8 cellular contexts compared by ENCODE assay signal in the genomic region with DNA sequence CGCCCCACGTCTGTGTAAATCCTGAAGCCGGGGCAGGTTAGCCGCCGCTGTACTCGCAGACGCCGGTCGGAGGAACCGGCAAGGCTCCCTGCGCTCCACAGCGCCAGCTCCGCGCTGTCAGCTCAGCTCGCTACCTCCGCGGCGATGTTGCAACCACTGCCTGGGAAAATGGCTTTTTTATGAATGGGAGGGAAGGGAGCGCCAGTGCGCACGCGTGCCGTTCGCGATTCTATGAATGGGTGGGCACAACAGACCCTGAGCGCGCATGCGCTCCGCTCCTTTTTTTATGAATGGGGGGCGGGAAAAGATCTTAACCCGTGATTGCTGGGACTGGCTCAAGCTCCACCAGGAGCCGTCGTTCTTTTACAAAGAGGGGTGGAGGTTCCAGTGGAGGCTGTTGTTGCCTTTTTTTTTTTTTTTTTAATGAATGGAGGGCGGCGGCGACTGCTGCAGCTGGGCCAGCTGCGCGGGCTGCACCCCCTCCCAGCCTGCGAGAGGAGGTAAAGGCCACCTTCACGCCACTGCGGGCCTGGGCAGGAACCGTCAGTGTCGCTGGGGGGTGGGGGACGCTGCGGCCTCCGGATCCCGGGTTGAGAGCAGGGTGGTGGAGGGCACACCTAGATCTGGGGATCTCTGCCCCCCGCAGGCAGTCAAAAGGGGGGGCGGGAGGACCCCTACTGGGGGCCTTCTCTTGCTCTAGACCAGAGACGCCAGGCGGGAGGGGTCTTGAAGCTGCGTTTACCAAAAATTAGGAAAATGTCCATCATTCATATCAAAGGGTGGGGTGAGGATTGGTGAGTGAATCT. TPM values are rescaled to one million over a fixed set of nuclear protein-coding genes. Genes with fewer than 3 reads are reported as not detected.
DNase-seq lines count a peak whose midpoint lies in the region; TF ChIP-seq lines count a peak whose summit lies in the region.

A gene with protein sequence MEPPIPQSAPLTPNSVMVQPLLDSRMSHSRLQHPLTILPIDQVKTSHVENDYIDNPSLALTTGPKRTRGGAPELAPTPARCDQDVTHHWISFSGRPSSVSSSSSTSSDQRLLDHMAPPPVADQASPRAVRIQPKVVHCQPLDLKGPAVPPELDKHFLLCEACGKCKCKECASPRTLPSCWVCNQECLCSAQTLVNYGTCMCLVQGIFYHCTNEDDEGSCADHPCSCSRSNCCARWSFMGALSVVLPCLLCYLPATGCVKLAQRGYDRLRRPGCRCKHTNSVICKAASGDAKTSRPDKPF (minus strand): TSS at position 151 of the 806 bp plus-strand sequence. CDS start 9,913 bp downstream, outside the sequence.

- no peak within 1 kb of the TSS for H2BK15ac ChIP-seq in H9 (ENCODE audit: low read depth, low read length)

- H3K4me2 ChIP-seq in H9 (ENCODE audit: insufficient read depth, insufficient read length, low read length) (peak within 1 kb of the TSS; percentile 94), neural progenitor cell (peak within 1 kb of the TSS; percentile 90)

- peaks cover 6% of the 10 kb centered on the region for H3K27me3 Mint-ChIP-seq in H9 (ENCODE audit: low read depth)
- H3K27me3 Mint-ChIP-seq in neural progenitor cell (ENCODE audit: insufficient read depth, low read depth), result peaks cover 10% of the 10 kb centered on the region

- H3K36me3 Mint-ChIP-seq in H9 (ENCODE audit: insufficient read depth in 1 of 3, low read depth in 3 of 3), result peaks cover 0 to 40% (median 36%) of the 10 kb centered on the region in 3 experiments; a peak in 5 of 7 replicates
- H3K36me3 Mint-ChIP-seq in neural progenitor cell, result no peaks in the 10 kb centered on the region

- peaks cover 11% of the 10 kb centered on the region; the same call in 1 of the 2 replicates for H3K4me1 ChIP-seq in H9 (ENCODE audit: insufficient read depth, low read length)
- H3K4me1 ChIP-seq in neural progenitor cell, result peaks cover 51% of the 10 kb centered on the region
- peaks cover 26% of the 10 kb centered on the region for H3K4me1 ChIP-seq in stomach smooth muscle (ENCODE audit: control insufficient read depth, insufficient read depth, low read length)

- peak within 1 kb of the TSS; percentile 19; the same call in 1 of the 2 replicates for H3K4ac ChIP-seq in H9 (ENCODE audit: low read depth, low read length)

- no peak within 1 kb of the TSS for H2AFZ ChIP-seq in H9 (ENCODE audit: low read length)
- H2AFZ ChIP-seq in neural progenitor cell (replicated peaks), result peak within 1 kb of the TSS; percentile 13

- peak within 1 kb of the TSS; percentile 74 for H2BK12ac ChIP-seq in H9 (ENCODE audit: insufficient read length, low read depth, low read length)

- H3K4me3 ChIP-seq in MG63, result peak within 1 kb of the TSS; percentile 87
- H3K4me3 ChIP-seq in neural progenitor cell, result peak within 1 kb of the TSS; percentile 45
- H3K4me3 ChIP-seq in stomach smooth muscle (ENCODE audit: low read length in 2 of 2), result peak within 1 kb of the TSS; percentile 68 to 87

- peak within 1 kb of the TSS; percentile 96 to 99 for H3K4me3 Mint-ChIP-seq in H9
- H3K4me3 Mint-ChIP-seq in neural progenitor cell, result peak within 1 kb of the TSS; percentile 97

- peaks cover 54% of the 10 kb centered on the region for H3F3A ChIP-seq in neural progenitor cell (ENCODE audit: low read depth)

- H3K14ac ChIP-seq in H9 (ENCODE audit: insufficient read depth, low read length), result peak within 1 kb of the TSS; percentile 94

- no peak within 1 kb of the TSS for H4K5ac ChIP-seq in H9 (ENCODE audit: insufficient read length, low read depth, low read length)

- no peak within 1 kb of the TSS for H4K8ac ChIP-seq in H9 (replicated peaks; ENCODE audit: insufficient read length, low read depth, low read length)

- H3K56ac ChIP-seq in H9 (ENCODE audit: insufficient read length, low read depth, low read length), result no peak within 1 kb of the TSS

- H2BK120ac ChIP-seq in H9 (ENCODE audit: low read depth, low read length, poor library complexity, severe bottlenecking), result peak within 1 kb of the TSS; percentile 63

- H3K9me3 Mint-ChIP-seq in H9 (peaks cover 0 to 2% of the 10 kb centered on the region in 2 experiments; a peak in 1 of 5 replicates), neural progenitor cell (no peaks in the 10 kb centered on the region)

- no peak within 1 kb of the TSS for H4K91ac ChIP-seq in H9 (ENCODE audit: insufficient read length, low read depth, low read length)

- in situ Hi-C loops in G401 (cut with HindIII; ENCODE audit: low sequenced_read_pairs), result loop anchor here (25.0 kb wide), 1 partner anchor 163 kb away; no protein-coding TSS in a partner anchor

- peaks cover 38% of the 10 kb centered on the region for H3K23me2 ChIP-seq in H9 (ENCODE audit: insufficient read length, low read depth, low read length, poor library complexity, severe bottlenecking)

- H3K27me3 ChIP-seq in H9 (ENCODE audit: insufficient read depth, low read length) (no peaks in the 10 kb centered on the region), MG63 (no peaks in the 10 kb centered on the region), neural progenitor cell (peaks cover 84% of the 10 kb centered on the region), stomach smooth muscle (ENCODE audit: control insufficient read depth in 1 of 2, insufficient read depth in 2 of 2, low read length in 2 of 2) (peaks cover 3 to 32% of the 10 kb centered on the region in 2 donors)

- H3K18ac ChIP-seq in H9 (ENCODE audit: insufficient read length, low read depth, low read length), result peak within 1 kb of the TSS; percentile 94

- peaks cover 7% of the 10 kb centered on the region for H4K20me1 ChIP-seq in H9 (ENCODE audit: control insufficient read depth, insufficient read depth, insufficient read length)
- H4K20me1 ChIP-seq in neural progenitor cell (ENCODE audit: low read depth), result peaks cover 69% of the 10 kb centered on the region

- H3K9me3 ChIP-seq in H9 (ENCODE audit: control insufficient read depth, low read depth, low read length) (no peaks in the 10 kb centered on the region), MG63 (no peaks in the 10 kb centered on the region), neural progenitor cell (ENCODE audit: low read depth) (no peaks in the 10 kb centered on the region), stomach smooth muscle (ENCODE audit: control insufficient read depth in 2 of 2, low read length in 2 of 2) (no peaks in the 10 kb centered on the region)

- H3T11ph ChIP-seq in H9 (ENCODE audit: low read length), result no peak within 1 kb of the TSS

- H3K36me3 ChIP-seq in MG63 (peaks cover 11% of the 10 kb centered on the region), neural progenitor cell (no peaks in the 10 kb centered on the region), stomach smooth muscle (ENCODE audit: control insufficient read depth in 2 of 2, insufficient read depth in 2 of 2, low read length in 2 of 2) (no peaks in the 10 kb centered on the region)

- H2BK5ac ChIP-seq in H9 (ENCODE audit: insufficient read length, low read length), result no peak within 1 kb of the TSS

- H3K27ac ChIP-seq in H9 (ENCODE audit: insufficient read length, low read depth, low read length), result peak within 1 kb of the TSS; percentile 82
- no peak within 1 kb of the TSS for H3K27ac ChIP-seq in neural progenitor cell
- H3K27ac ChIP-seq in stomach smooth muscle (ENCODE audit: low read length), result peak within 1 kb of the TSS; percentile 58

- DNase-seq in G401 (ENCODE audit: low spot score), result peak; percentile 95
- DNase-seq in H9, result peak; percentile 97
- peak; percentile 98 for DNase-seq in MG63
- DNase-seq in SIG-M5 treated with dmso at 0.1 percent for 504 hours (lab: John Stamatoyannopoulos, UW; ENCODE audit: unreplicated experiment), result peak; percentile 94
- peak; percentile 57 to 68 (median 61) for DNase-seq in activated naive CD4-positive, alpha-beta T cell (lab: John Stamatoyannopoulos, UW)
- peak; percentile 98 for DNase-seq in foreskin melanocyte
- DNase-seq in neural progenitor cell (ENCODE audit: low spot score), result peak; percentile 97

- H3K23ac ChIP-seq in H9 (ENCODE audit: insufficient read length, low read depth, low read length), result no peak within 1 kb of the TSS

- peak within 1 kb of the TSS; percentile 98 for H3K27ac Mint-ChIP-seq in H9
- H3K27ac Mint-ChIP-seq in neural progenitor cell, result peak within 1 kb of the TSS; percentile 96

- H3K9ac ChIP-seq in H9 (ENCODE audit: extremely low read depth, insufficient read length, low read length), result peak within 1 kb of the TSS; percentile 89
- no peak within 1 kb of the TSS for H3K9ac ChIP-seq in neural progenitor cell
- H3K9ac ChIP-seq in stomach smooth muscle (ENCODE audit: low read length in 2 of 2), result peak within 1 kb of the TSS; percentile 72 to 79

- H3K79me2 ChIP-seq in H9 (ENCODE audit: insufficient read depth, low read length) (peaks cover 48% of the 10 kb centered on the region), neural progenitor cell (ENCODE audit: low read depth) (peaks cover 8% of the 10 kb centered on the region)

- H3K4me1 Mint-ChIP-seq in H9 (peaks cover 53 to 66% of the 10 kb centered on the region in 2 experiments), neural progenitor cell (peaks cover 57% of the 10 kb centered on the region)

- no peak within 1 kb of the TSS for H2AK5ac ChIP-seq in H9 (ENCODE audit: insufficient read length, low read length)

- H2BK20ac ChIP-seq in H9 (ENCODE audit: low read depth, low read length, poor library complexity, severe bottlenecking), result no peak within 1 kb of the TSS

- peaks cover 2% of the 10 kb centered on the region for H3K79me1 ChIP-seq in H9 (ENCODE audit: insufficient read depth, low read depth, low read length, poor library complexity, severe bottlenecking)

- TF ChIP-seq CTCF in H9 (conservative IDR thresholded peaks at IDR 0.05), result no peak
- no peak for TF ChIP-seq CTCF in neural progenitor cell (IDR thresholded peaks at IDR 0.05)

- no CpG with 5 or more reads among the region's 52 CpGs for WGBS in H9 (ENCODE audit: extremely low coverage, insufficient read length, low lambda C conversion rate)

RNA-seq across cellular contexts. Expression of the gene that starts here (rescaled TPM):
- 6.5 and 7.9 TPM in 2 replicates for total RNA-seq in G401 (2014; rRNA removed; shearing (Covaris generic))
- total RNA-seq in H9 (2021) (92.4 and 95.9 TPM in 2 replicates), neural progenitor cell (ENCODE audit: low replicate concordance) (0.13 and 1.7 TPM in 2 replicates)
- 3.9 and 5.5 TPM in 2 replicates for total RNA-seq in MG63 (2014; rRNA removed; shearing (Covaris generic); ENCODE audit: low replicate concordance)

Comparison
In these comparisons a context has a peak if more than half of its experiments do, and no peak if none do; other contexts are left out.
1. RNA of the gene that starts here (total RNA-seq): 92.4 to 95.9 TPM in H9; 6.5 to 7.9 TPM in G401, 3.9 to 5.5 TPM in MG63 and 0.13 to 1.7 TPM in neural progenitor cell; every median in the first group is over 10 times any median in the second.
2. Peak in every context shown above with its lines, with median percentiles within 50 percentile points of each other: DNase-seq and H3K4me3 ChIP-seq.